8 cellular contexts compared by ENCODE assay signal in genomic region chr16:70380205-70380918, GRCh38. TPM values are rescaled to one million over a fixed set of nuclear protein-coding genes. Genes with fewer than 3 reads are reported as not detected.
A peak's percentile ranks its signal among the peaks of the same experiment; 100 is the strongest.
DNase-seq lines count a peak whose midpoint lies in the region; ATAC-seq and TF ChIP-seq lines count a peak whose summit lies in the region.

No MANE protein-coding gene starts in this region.

- H3K36me3 ChIP-seq in BLaER1 (peaks cover 57% of the 10 kb centered on the region), skeletal muscle tissue (ENCODE audit: control insufficient read depth in 3 of 3, insufficient read depth in 3 of 3, low read length in 3 of 3) (peaks cover 4 to 18% (median 11%) of the 10 kb centered on the region in 3 donors)

- CTCF ChIA-PET in HEK293T (lab: Yijun Ruan, JAX): interaction anchor here (0.7 to 1.3 kb wide), 3 partner anchors 16 to 274 kb away, joined by 3 to 4 read pairs (median 4); no protein-coding TSS in a partner anchor

- H3K9ac ChIP-seq in BLaER1: peak overlapping the region; percentile 93
- H3K9ac ChIP-seq in skeletal muscle tissue (ENCODE audit: low read depth in 1 of 3, low read length in 3 of 3): peak overlapping the region; percentile 74 to 91 (median 77)

- H3K9me3 ChIP-seq in BLaER1 (no peaks in the 10 kb centered on the region), skeletal muscle tissue (ENCODE audit: control insufficient read depth in 3 of 3, low read length in 3 of 3) (no peaks in the 10 kb centered on the region)

- H3K4me1 ChIP-seq in BLaER1 (peaks cover 46% of the 10 kb centered on the region), skeletal muscle tissue (ENCODE audit: control insufficient read depth in 3 of 3, insufficient read depth in 3 of 3, low read length in 3 of 3) (peaks cover 19 to 33% (median 19%) of the 10 kb centered on the region in 3 donors)

- H3K27ac ChIP-seq in BLaER1 (peak overlapping the region; percentile 96), skeletal muscle tissue (ENCODE audit: low read depth, low read length) (peak overlapping the region; percentile 85)

- H3K27me3 ChIP-seq in BLaER1 (no peaks in the 10 kb centered on the region), skeletal muscle tissue (ENCODE audit: control insufficient read depth in 3 of 3, insufficient read depth in 3 of 3, low read length in 3 of 3) (no peaks in the 10 kb centered on the region)

- ATAC-seq in GM19351 (IDR thresholded peaks at IDR 0.05; ENCODE audit: unreplicated experiment): peak; percentile 8

- POLR2A ChIA-PET in HEK293T (lab: Yijun Ruan, JAX): interaction anchor here (1.0 to 2.8 kb wide), 21 partner anchors 14 to 274 kb away, joined by 3 to 29 read pairs (median 7); partner anchors contain the start of genes AARS1, DDX19A, DDX19B and FCSK

- peak overlapping the region; percentile 81 for H3K4me3 ChIP-seq in BLaER1
- peak overlapping the region; percentile 70 for H3K4me3 ChIP-seq in iPS-11a (ENCODE audit: low read depth, low read length)
- H3K4me3 ChIP-seq in skeletal muscle tissue (ENCODE audit: low read length in 3 of 3): peak overlapping the region; percentile 73 to 88 (median 84)

- peak overlapping the region; percentile 97 for H3K4me2 ChIP-seq in BLaER1

- H4K20me1 ChIP-seq in BLaER1: peaks cover 23% of the 10 kb centered on the region

- DNase-seq in HS-5 (ENCODE audit: low read depth) (peak; percentile 61), T follicular helper cell (ENCODE audit: low read depth) (peak; percentile 31), anterior cingulate cortex (lab: John Stamatoyannopoulos, UW) (peak in 32 of 58 donors; percentile 8 to 65 (median 42)), HEK293T (ENCODE audit: extremely low spot score) (no peak)

TF ChIP-seq in HEK293T, 16 proteins besides CTCF, POLR2A, EP300 and RAD21:
- TF ChIP-seq SUZ12 (IDR thresholded peaks at IDR 0.05) (no peak), BHLHE40 (IDR thresholded peaks at IDR 0.05; ENCODE audit: borderline replicate concordance) (no peak), HDGF (IDR thresholded peaks at IDR 0.05; ENCODE audit: borderline replicate concordance) (no peak), ARNT (IDR thresholded peaks at IDR 0.05) (no peak), ZNF384 (IDR thresholded peaks at IDR 0.05) (no peak), SP1 (IDR thresholded peaks at IDR 0.05) (no peak), FOXM1 (IDR thresholded peaks at IDR 0.05; ENCODE audit: borderline replicate concordance) (no peak), CTBP1 (IDR thresholded peaks at IDR 0.05; ENCODE audit: borderline replicate concordance) (no peak), ELF4 (IDR thresholded peaks at IDR 0.05) (no peak)
TF ChIP-seq in HEK293T: peak in this region for 0.

RNA-seq across cellular contexts. Expression of gene DDX19A, which starts 33.7 kb away (rescaled TPM):
- total RNA-seq in skeletal muscle tissue: 38.1 TPM

RNA-seq across cellular contexts. Expression of gene ST3GAL2, which starts 58.5 kb away (rescaled TPM):
- 24.5 TPM for total RNA-seq in skeletal muscle tissue
